Comparison of ENCODE assay signal across 15 cellular contexts in the genomic region with DNA sequence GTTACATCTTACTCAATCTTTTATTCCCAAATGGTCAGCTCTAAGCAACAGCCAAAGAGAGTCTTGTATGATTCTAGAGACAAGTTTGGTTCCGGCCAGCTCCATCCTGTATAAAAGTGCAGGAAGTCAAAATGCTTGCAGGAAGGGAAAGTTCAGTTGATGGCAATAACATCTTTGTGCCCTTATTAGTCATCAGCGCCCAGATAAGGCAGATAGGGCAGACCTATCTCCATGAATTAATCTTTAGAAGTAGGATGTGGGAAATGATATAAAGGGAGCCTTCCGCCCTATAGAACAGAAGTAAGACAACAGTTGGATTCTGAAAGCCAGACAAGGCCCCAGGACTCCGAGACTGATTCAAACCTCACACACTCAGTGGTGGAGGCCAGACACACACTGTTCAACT. TPM values are rescaled to one million over a fixed set of nuclear protein-coding genes. Genes with fewer than 3 reads are reported as not detected.
DNase-seq lines count a peak whose midpoint lies in the region; ATAC-seq and TF ChIP-seq lines count a peak whose summit lies in the region.
"Had no signal": no experiment of that assay in that cellular context is flagged by ENCODE, and none has a peak within 500 bp of the region (broad histone marks: within the 10 kb centered on the region; RNA-seq: fewer than 3 reads in every experiment).

No MANE protein-coding gene starts in this region.

- POLR2A ChIA-PET in PC-3 (lab: Charles Lee; ENCODE audit: unreplicated experiment) = no interaction called here

- TF ChIP-seq CTCF in CD14-positive monocyte (IDR thresholded peaks at IDR 0.05) = no peak
- TF ChIP-seq CTCF in PC-3 (conservative IDR thresholded peaks at IDR 0.05; ENCODE audit: low read depth, low read length) = no peak
- no peak for TF ChIP-seq CTCF in brain microvascular endothelial cell (IDR thresholded peaks at IDR 0.05; ENCODE audit: low read depth, low read length, missing control alignments)
- no peak for TF ChIP-seq CTCF in lower lobe of right lung (IDR thresholded peaks at IDR 0.05)

- H4K20me1 ChIP-seq in PC-3 (ENCODE audit: low read length) = no peaks in the 10 kb centered on the region

- no peaks in the 10 kb centered on the region for H3K27me3 Mint-ChIP-seq in CD14-positive monocyte (ENCODE audit: low read depth in 3 of 3)

- in situ Hi-C loops in brain microvascular endothelial cell (cut with HindIII; ENCODE audit: low pct_ligation_motif_present, low sequenced_read_pairs) = no loop called here

- no peaks in the 10 kb centered on the region for H3K9me2 ChIP-seq in PC-3 (replicated peaks; ENCODE audit: low read length)

- peak overlapping the region; percentile 4; the same call in 1 of the 2 replicates for H3K4me2 ChIP-seq in PC-3 (ENCODE audit: low read length)

- no peak for DNase-seq in CD14-positive monocyte (ENCODE audit: low spot score)
- peak; percentile 18 for DNase-seq in PC-3
- peak; percentile 28 for DNase-seq in brain microvascular endothelial cell
- DNase-seq in lower lobe of right lung = no peak
- no peak for DNase-seq in NCI-H226
- DNase-seq in RKO (ENCODE audit: low spot score) = no peak
- DNase-seq: activated CD4-positive, alpha-beta T cell treated with anti-CD3 and anti-CD28 coated beads, Interleukin-2, amount 50 U/mL, for 1 hour; anterior cingulate cortex; colonic mucosa; NCI-H1417; NCI-H2227 treated with DMSO at 0.1 percent for 48 hours; SHP77 treated with DMSO at 0.1 percent for 48 hours had no signal

- H3K4me1 Mint-ChIP-seq in CD14-positive monocyte = peaks cover 84% of the 10 kb centered on the region

- intact Hi-C loops in CD14-positive monocyte (cut with micrococcal nuclease) (no loop called here), PC-3 (cut with micrococcal nuclease) (no loop called here), lower lobe of right lung (cut with DNase I) (no loop called here)

- H3K27ac ChIP-seq in PC-3 (ENCODE audit: low read length) (peak overlapping the region; percentile 11; the same call in 1 of the 2 replicates), brain microvascular endothelial cell (no peak overlapping the region), lower lobe of right lung (peak overlapping the region; percentile 12)
- H3K27ac ChIP-seq: colonic mucosa had no signal

- peaks cover 0 to 2% (median 0%) of the 10 kb centered on the region in 7 donors for H3K9me3 Mint-ChIP-seq in CD14-positive monocyte
- H3K9me3 Mint-ChIP-seq: activated T-helper 1 cell treated with anti-CD3 and anti-CD28 coated beads, Interleukin-12 subunit alpha, Interleukin-12 subunit beta, Interleukin-2, Interleukin-4 antibody, amounts not matched to agents 30 ng/mL and 10 ng/mL and 1 ng/mL, durations not matched to agents 14 hours and 24 hours and 36 hours had no signal

- H3K79me2 ChIP-seq in PC-3 (ENCODE audit: low read length) = peaks cover 28% of the 10 kb centered on the region

- H3K4me1 ChIP-seq in PC-3 (ENCODE audit: insufficient read depth, low read length) = peaks cover 18% of the 10 kb centered on the region; the same call in 1 of the 2 replicates
- peaks cover 40% of the 10 kb centered on the region for H3K4me1 ChIP-seq in lower lobe of right lung
- H3K4me1 ChIP-seq: colonic mucosa had no signal

- no peaks in the 10 kb centered on the region for H3K27me3 ChIP-seq in PC-3 (ENCODE audit: low read length)
- H3K27me3 ChIP-seq in brain microvascular endothelial cell (replicated peaks) = no peaks in the 10 kb centered on the region
- H3K27me3 ChIP-seq in lower lobe of right lung (ENCODE audit: low read depth) = no peaks in the 10 kb centered on the region
- H3K27me3 ChIP-seq: colonic mucosa had no signal

- H3K36me3 ChIP-seq in PC-3 (ENCODE audit: low read depth, low read length) = peaks cover 9% of the 10 kb centered on the region; the same call in 1 of the 2 replicates
- H3K36me3 ChIP-seq in brain microvascular endothelial cell (replicated peaks) = peaks cover 2% of the 10 kb centered on the region
- peaks cover 29% of the 10 kb centered on the region for H3K36me3 ChIP-seq in lower lobe of right lung

- H3K4me3 ChIP-seq in PC-3 (ENCODE audit: low read length) (no peak overlapping the region), brain microvascular endothelial cell (ENCODE audit: low read depth, low read length) (no peak overlapping the region), lower lobe of right lung (no peak overlapping the region)
- H3K4me3 ChIP-seq: colonic mucosa had no signal

- H3K36me3 Mint-ChIP-seq in CD14-positive monocyte = peaks cover 46 to 65% of the 10 kb centered on the region in 2 donors

- H3K4me3 Mint-ChIP-seq in CD14-positive monocyte = no peak overlapping the region
- H3K4me3 Mint-ChIP-seq: activated T-helper 1 cell treated with anti-CD3 and anti-CD28 coated beads, Interleukin-12 subunit alpha, Interleukin-12 subunit beta, Interleukin-2, Interleukin-4 antibody, amounts not matched to agents 30 ng/mL and 10 ng/mL and 1 ng/mL, durations not matched to agents 14 hours and 24 hours and 36 hours had no signal

- peak overlapping the region; percentile 49 to 90 (median 87) for H3K27ac Mint-ChIP-seq in CD14-positive monocyte
- H3K27ac Mint-ChIP-seq: activated T-helper 1 cell treated with anti-CD3 and anti-CD28 coated beads, Interleukin-12 subunit alpha, Interleukin-12 subunit beta, Interleukin-2, Interleukin-4 antibody, amounts not matched to agents 30 ng/mL and 10 ng/mL and 1 ng/mL, durations not matched to agents 14 hours and 24 hours and 36 hours had no signal

- H3K9ac ChIP-seq in PC-3 (ENCODE audit: low read length) = no peak overlapping the region

- peak; percentile 77 for ATAC-seq in PC-3
- no peak for ATAC-seq in lower lobe of right lung
- ATAC-seq in GM19467 (IDR thresholded peaks at IDR 0.05; ENCODE audit: unreplicated experiment) = no peak
- ATAC-seq in HG03469 (IDR thresholded peaks at IDR 0.05; ENCODE audit: unreplicated experiment) = no peak

- CTCF ChIA-PET in PC-3 (lab: Charles Lee) = no interaction called here

- no peaks in the 10 kb centered on the region for H3F3A ChIP-seq in PC-3 (ENCODE audit: low read length, unreplicated experiment)

- no peak overlapping the region for H2AFZ ChIP-seq in PC-3 (ENCODE audit: low read length)

- H3K9me3 ChIP-seq in PC-3 (ENCODE audit: low read length) (no peaks in the 10 kb centered on the region), lower lobe of right lung (no peaks in the 10 kb centered on the region)
- H3K9me3 ChIP-seq: colonic mucosa had no signal

- BruUV-seq in PC-3 (replicated peaks; lab: Mats Ljungman, UMichigan) = no TSS peak

RNA-seq across cellular contexts. Expression of gene GNS, which starts 6.4 kb away (rescaled TPM):
- polyA plus RNA-seq in CD14-positive monocyte = 100 to 1,000 TPM; 203 to 274 TPM
- 55.1 TPM in 2 replicates for total RNA-seq in PC-3 (2014; rRNA removed)
- 199 TPM for total RNA-seq in lower lobe of right lung

Comparison
In these comparisons a context has a peak if more than half of its experiments do, and no peak if none do; other contexts are left out.
1. DNase-seq: peak in PC-3 (single experiment) and brain microvascular endothelial cell (single experiment); none in CD14-positive monocyte (single experiment), lower lobe of right lung (single experiment), NCI-H226 (single experiment) and RKO (single experiment).